In the genomic region with DNA sequence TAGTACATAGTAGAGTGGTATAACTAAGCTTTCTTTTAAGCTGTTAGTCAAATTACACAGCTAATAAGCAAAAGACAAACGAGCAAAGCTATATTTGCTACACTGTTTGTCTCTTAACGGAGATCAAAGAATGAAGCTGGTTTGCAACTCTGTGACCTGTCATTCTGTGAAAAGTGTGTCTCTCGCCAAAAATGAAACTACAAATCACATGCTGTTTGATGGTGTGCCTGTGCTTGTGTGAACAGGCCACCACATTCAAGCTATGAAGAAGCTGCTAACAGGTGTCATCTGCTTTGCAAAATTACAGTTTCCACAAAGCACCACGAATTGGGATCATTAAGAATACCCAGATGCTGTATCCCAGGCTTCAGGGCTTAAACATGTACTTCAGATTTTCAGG, we compare ENCODE assay signal across 14 cellular contexts.
DNase-seq lines count a peak whose midpoint lies in the region; ATAC-seq, FAIRE-seq and TF ChIP-seq lines count a peak whose summit lies in the region.
"Had no signal": no experiment of that assay in that cellular context is flagged by ENCODE, and none has a peak within 500 bp of the region (broad histone marks: within the 10 kb centered on the region; RNA-seq: fewer than 3 reads in every experiment).

No MANE protein-coding gene starts in this region.

- POLR2A ChIA-PET in activated CD8-positive, alpha-beta T cell treated with anti-CD3 and anti-CD28 coated beads for 36 hours (lab: Charles Lee) = no interaction called here
- POLR2A ChIA-PET in CD4-positive, alpha-beta T cell (lab: Charles Lee) = no interaction called here

- H3K27ac Mint-ChIP-seq in activated CD8-positive, alpha-beta T cell treated with anti-CD3 and anti-CD28 coated beads for 36 hours = no peak overlapping the region
- no peak overlapping the region for H3K27ac Mint-ChIP-seq in CD4-positive, alpha-beta T cell
- H3K27ac Mint-ChIP-seq: nephron, T-cell had no signal

- CTCF ChIA-PET in activated CD8-positive, alpha-beta T cell treated with anti-CD3 and anti-CD28 coated beads for 36 hours (lab: Charles Lee) = no interaction called here
- CTCF ChIA-PET in CD4-positive, alpha-beta T cell (lab: Charles Lee) = no interaction called here

- intact Hi-C loops in activated CD8-positive, alpha-beta T cell treated with anti-CD3 and anti-CD28 coated beads for 36 hours (cut with micrococcal nuclease) = no loop called here
- intact Hi-C loops in CD4-positive, alpha-beta T cell (cut with DNase I, micrococcal nuclease) = no loop called here

- H3K9me3 ChIP-seq in CD4-positive, alpha-beta T cell (ENCODE audit: control insufficient read depth, low read length) = no peaks in the 10 kb centered on the region

- FAIRE-seq in G401.6 (lab: Jason Lieb, UNC) = peak; percentile 23

- ATAC-seq in GM18907 (IDR thresholded peaks at IDR 0.05; ENCODE audit: unreplicated experiment) = peak; percentile 65
- peak; percentile 65 for ATAC-seq in HG03095 (IDR thresholded peaks at IDR 0.05; ENCODE audit: unreplicated experiment)
- peak; percentile 49 for ATAC-seq in activated CD8-positive, alpha-beta T cell treated with anti-CD3 and anti-CD28 coated beads for 36 hours
- ATAC-seq in CD4-positive, alpha-beta T cell (ENCODE audit: poor library complexity) = no peak
- no peak for ATAC-seq in GM19328 (IDR thresholded peaks at IDR 0.05; ENCODE audit: unreplicated experiment)

- no peaks in the 10 kb centered on the region for H3K9me3 Mint-ChIP-seq in activated CD8-positive, alpha-beta T cell treated with anti-CD3 and anti-CD28 coated beads for 36 hours
- H3K9me3 Mint-ChIP-seq in CD4-positive, alpha-beta T cell = peaks cover 2% of the 10 kb centered on the region
- H3K9me3 Mint-ChIP-seq: nephron, T-cell had no signal

- H3K27me3 ChIP-seq in CD4-positive, alpha-beta T cell (ENCODE audit: control insufficient read depth, insufficient read depth, low read length) = no peaks in the 10 kb centered on the region

- no peaks in the 10 kb centered on the region for H3K36me3 Mint-ChIP-seq in activated CD8-positive, alpha-beta T cell treated with anti-CD3 and anti-CD28 coated beads for 36 hours (ENCODE audit: low read depth)
- H3K36me3 Mint-ChIP-seq in CD4-positive, alpha-beta T cell (ENCODE audit: low read depth) = no peaks in the 10 kb centered on the region
- H3K36me3 Mint-ChIP-seq: T-cell had no signal

- no peak overlapping the region for H3K4me3 Mint-ChIP-seq in activated CD8-positive, alpha-beta T cell treated with anti-CD3 and anti-CD28 coated beads for 36 hours
- H3K4me3 Mint-ChIP-seq in CD4-positive, alpha-beta T cell = no peak overlapping the region
- H3K4me3 Mint-ChIP-seq: nephron, T-cell had no signal

- DNase-seq in activated CD8-positive, alpha-beta T cell treated with anti-CD3 and anti-CD28 coated beads for 36 hours = peak; percentile 1
- no peak for DNase-seq in NCI-H526 treated with DMSO at 0.1 percent for 48 hours (lab: John Stamatoyannopoulos, UW)
- no peak for DNase-seq in CD4-positive, alpha-beta T cell
- DNase-seq in activated CD8-positive, alpha-beta memory T cell treated with anti-CD3 and anti-CD28 coated beads, Interleukin-2, amount 50 U/mL, for 4 hours = no peak
- DNase-seq: activated CD4-positive, alpha-beta T cell treated with anti-CD3 and anti-CD28 coated beads, Interleukin-2, amount 50 U/mL, for 4 hours; activated naive CD4-positive, alpha-beta T cell; EL; substantia nigra; T-cell had no signal

- no peak overlapping the region for H3K27ac ChIP-seq in CD4-positive, alpha-beta T cell (ENCODE audit: low read depth, low read length)

- H3K4me1 Mint-ChIP-seq in activated CD8-positive, alpha-beta T cell treated with anti-CD3 and anti-CD28 coated beads for 36 hours (ENCODE audit: low read depth) = peaks cover 4% of the 10 kb centered on the region
- H3K4me1 Mint-ChIP-seq in CD4-positive, alpha-beta T cell (ENCODE audit: low read depth) = peaks cover 10% of the 10 kb centered on the region

- H3K27me3 Mint-ChIP-seq in activated CD8-positive, alpha-beta T cell treated with anti-CD3 and anti-CD28 coated beads for 36 hours = no peaks in the 10 kb centered on the region
- H3K27me3 Mint-ChIP-seq in CD4-positive, alpha-beta T cell = no peaks in the 10 kb centered on the region
- H3K27me3 Mint-ChIP-seq: T-cell had no signal

- TF ChIP-seq CTCF in activated CD8-positive, alpha-beta T cell treated with anti-CD3 and anti-CD28 coated beads for 36 hours (IDR thresholded peaks at IDR 0.05) = no peak
- no peak for TF ChIP-seq CTCF in CD4-positive, alpha-beta T cell (IDR thresholded peaks at IDR 0.05)

Comparison
In these comparisons a context has a peak if more than half of its experiments do, and no peak if none do; other contexts are left out.
1. ATAC-seq: peak in GM18907 (single experiment), HG03095 (single experiment) and activated CD8-positive, alpha-beta T cell treated with anti-CD3 and anti-CD28 coated beads for 36 hours (single experiment); none in CD4-positive, alpha-beta T cell (single experiment) and GM19328 (single experiment).